Comparison of ENCODE assay signal across 15 cellular contexts in the genomic region with DNA sequence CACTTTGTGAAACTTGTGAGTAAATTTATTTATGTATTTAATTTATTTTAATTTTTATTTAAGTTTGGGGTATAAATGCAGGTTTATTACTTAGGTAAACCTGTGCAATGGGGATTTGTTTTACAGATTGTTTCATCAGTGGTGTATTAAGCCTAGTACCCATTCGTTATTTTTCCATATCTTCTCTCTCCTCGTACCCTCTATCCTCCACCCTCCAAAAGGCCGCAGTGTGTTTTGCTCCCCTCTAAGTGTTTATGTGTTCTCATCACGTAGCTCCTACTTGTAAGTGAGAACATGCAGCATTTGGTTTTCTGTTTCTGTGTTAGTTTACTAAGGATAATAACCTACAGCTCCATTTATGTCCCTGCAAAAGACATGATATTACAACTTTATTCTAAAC.
DNase-seq lines count a peak whose midpoint lies in the region; ATAC-seq lines count a peak whose summit lies in the region.
"Had no signal": no experiment of that assay in that cellular context is flagged by ENCODE, and none has a peak within 500 bp of the region (broad histone marks: within the 10 kb centered on the region; RNA-seq: fewer than 3 reads in every experiment).

No MANE protein-coding gene starts in this region.

- POLR2A ChIA-PET in activated CD4-positive, alpha-beta memory T cell treated with anti-CD3 and anti-CD28 coated beads, Interleukin-2, amount 10 ng/mL, durations not matched to agents 7 days and 5 days (lab: Charles Lee), result no interaction called here

- H3K4me3 Mint-ChIP-seq in activated CD4-positive, alpha-beta memory T cell treated with anti-CD3 and anti-CD28 coated beads, Interleukin-2, amount 10 ng/mL, durations not matched to agents 7 days and 5 days, result no peak overlapping the region
- H3K4me3 Mint-ChIP-seq: HFFc6 had no signal

- peaks cover 2% of the 10 kb centered on the region for H3K9me3 Mint-ChIP-seq in activated CD4-positive, alpha-beta memory T cell treated with anti-CD3 and anti-CD28 coated beads, Interleukin-2, amount 10 ng/mL, durations not matched to agents 7 days and 5 days

- no peak overlapping the region for H3K27ac Mint-ChIP-seq in activated CD4-positive, alpha-beta memory T cell treated with anti-CD3 and anti-CD28 coated beads, Interleukin-2, amount 10 ng/mL, durations not matched to agents 7 days and 5 days
- H3K27ac Mint-ChIP-seq: HFFc6 had no signal

- ATAC-seq in HG02970 (IDR thresholded peaks at IDR 0.05; ENCODE audit: low FRiP score, unreplicated experiment) (no peak), HG03354 (IDR thresholded peaks at IDR 0.05; ENCODE audit: poor library complexity, severe bottlenecking, unreplicated experiment) (no peak)
- ATAC-seq: A549 had no signal

- H3K4me1 Mint-ChIP-seq in activated CD4-positive, alpha-beta memory T cell treated with anti-CD3 and anti-CD28 coated beads, Interleukin-2, amount 10 ng/mL, durations not matched to agents 7 days and 5 days, result no peaks in the 10 kb centered on the region

- no peaks in the 10 kb centered on the region for H3K36me3 Mint-ChIP-seq in activated CD4-positive, alpha-beta memory T cell treated with anti-CD3 and anti-CD28 coated beads, Interleukin-2, amount 10 ng/mL, durations not matched to agents 7 days and 5 days (ENCODE audit: low read depth)

- DNase-seq in SHP77 (lab: John Stamatoyannopoulos, UW), result peak; percentile 28 to 30
- no peak for DNase-seq in SHP77 treated with DMSO at 0.1 percent for 48 hours (lab: John Stamatoyannopoulos, UW)
- peak; percentile 5 for DNase-seq in NCI-H146 (lab: John Stamatoyannopoulos, UW)
- peak; percentile 29 for DNase-seq in NCI-H748 treated with DMSO at 0.1 percent for 48 hours (lab: John Stamatoyannopoulos, UW)
- no peak for DNase-seq in nucleus accumbens (lab: John Stamatoyannopoulos, UW)
- no peak for DNase-seq in activated CD4-positive, alpha-beta memory T cell treated with anti-CD3 and anti-CD28 coated beads, Interleukin-2, amount 10 ng/mL, durations not matched to agents 7 days and 5 days
- DNase-seq: C1 segment of cervical spinal cord, DMS153, HFFc6, NCI-H1105, NCI-H2107, T-helper 2 cell had no signal

- CTCF ChIA-PET in activated CD4-positive, alpha-beta memory T cell treated with anti-CD3 and anti-CD28 coated beads, Interleukin-2, amount 10 ng/mL, durations not matched to agents 7 days and 5 days (lab: Charles Lee), result interaction anchor here (1.1 kb wide), 1 partner anchor 397 kb away, joined by 3 read pairs; no protein-coding TSS in a partner anchor

- no peaks in the 10 kb centered on the region for H3K27me3 Mint-ChIP-seq in activated CD4-positive, alpha-beta memory T cell treated with anti-CD3 and anti-CD28 coated beads, Interleukin-2, amount 10 ng/mL, durations not matched to agents 7 days and 5 days

Comparison
In these comparisons a context has a peak if more than half of its experiments do, and no peak if none do; other contexts are left out.
1. DNase-seq: peak in SHP77 (2 of 2), NCI-H146 (single experiment) and NCI-H748 treated with DMSO at 0.1 percent for 48 hours (single experiment); none in SHP77 treated with DMSO at 0.1 percent for 48 hours (single experiment), nucleus accumbens (0 of 56) and activated CD4-positive, alpha-beta memory T cell treated with anti-CD3 and anti-CD28 coated beads, Interleukin-2, amount 10 ng/mL, durations not matched to agents 7 days and 5 days (single experiment).